ENCODE assay signal across 10 cellular contexts in genomic region chr13:77338961-77339401, GRCh38.
DNase-seq lines count a peak whose midpoint lies in the region; ATAC-seq and TF ChIP-seq lines count a peak whose summit lies in the region.
"Had no signal": no experiment of that assay in that cellular context is flagged by ENCODE, and none has a peak within 500 bp of the region (broad histone marks: within the 10 kb centered on the region; RNA-seq: fewer than 3 reads in every experiment).

No MANE protein-coding gene starts in this region.

- H3K4me3 ChIP-seq in epithelial cell of esophagus (ENCODE audit: low read length), result no peak overlapping the region
- H3K4me3 ChIP-seq: SJCRH30 had no signal

- ATAC-seq in GM18502 (IDR thresholded peaks at IDR 0.05; ENCODE audit: poor library complexity, unreplicated experiment) (peak; percentile 73), GM21526 (IDR thresholded peaks at IDR 0.05; ENCODE audit: low FRiP score, unreplicated experiment) (peak; percentile 79), HG03521 (IDR thresholded peaks at IDR 0.05; ENCODE audit: unreplicated experiment) (peak; percentile 58)

- no peaks in the 10 kb centered on the region for H3K36me3 Mint-ChIP-seq in nephron progenitor cell (ENCODE audit: low read depth)

- peaks cover 4% of the 10 kb centered on the region for H3K9me3 Mint-ChIP-seq in nephron progenitor cell

- DNase-seq in epithelial cell of esophagus (ENCODE audit: low read depth) (peak; percentile 27), nephron progenitor cell (no peak), hypothalamus (lab: John Stamatoyannopoulos, UW) (no peak), cerebellar cortex (ENCODE audit: low spot score) (no peak)
- no peak for DNase-seq in effector CD4-positive, alpha-beta T cell
- DNase-seq: stimulated activated CD8-positive, alpha-beta memory T cell treated with anti-CD3 and anti-CD28 coated beads, Interleukin-4, amount 100 ng/mL, for 48 hours had no signal

- TF ChIP-seq CTCF in epithelial cell of esophagus (IDR thresholded peaks at IDR 0.05; ENCODE audit: insufficient read depth, low read depth, low read length, missing control alignments), result no peak
- TF ChIP-seq CTCF in nephron progenitor cell (IDR thresholded peaks at IDR 0.05), result no peak

- H3K27me3 Mint-ChIP-seq in nephron progenitor cell (ENCODE audit: low read depth, poor library complexity), result peaks cover 22% of the 10 kb centered on the region

- no peak overlapping the region for H3K27ac Mint-ChIP-seq in nephron progenitor cell

- H3K4me3 Mint-ChIP-seq in nephron progenitor cell, result no peak overlapping the region

- peaks cover 10% of the 10 kb centered on the region for H3K4me1 Mint-ChIP-seq in nephron progenitor cell
